ENCODE assay signal across 20 cellular contexts in genomic region chr3:15693340-15693739, GRCh38.
DNase-seq lines count a peak whose midpoint lies in the region; FAIRE-seq and TF ChIP-seq lines count a peak whose summit lies in the region.
"Had no signal": no experiment of that assay in that cellular context is flagged by ENCODE, and none has a peak within 500 bp of the region (broad histone marks: within the 10 kb centered on the region; RNA-seq: fewer than 3 reads in every experiment).

No MANE protein-coding gene starts in this region.

- peaks cover 8% of the 10 kb centered on the region for H3K36me3 Mint-ChIP-seq in astrocyte (ENCODE audit: low read depth, unreplicated experiment)
- H3K36me3 Mint-ChIP-seq in immature natural killer cell: peaks cover 23 to 43% (median 34%) of the 10 kb centered on the region in 3 donors

- H3K4me3 Mint-ChIP-seq in astrocyte (ENCODE audit: unreplicated experiment): no peak overlapping the region
- no peak overlapping the region for H3K4me3 Mint-ChIP-seq in immature natural killer cell
- H3K4me3 Mint-ChIP-seq: memory B cell; naive thymus-derived CD8-positive, alpha-beta T cell had no signal

- in situ Hi-C loops in GM23248 (cut with MboI): no loop called here

- H3K9me2 ChIP-seq in GM23248 (ENCODE audit: insufficient read depth) (no peaks in the 10 kb centered on the region), Karpas-422 (replicated peaks; ENCODE audit: insufficient read depth, low read length) (no peaks in the 10 kb centered on the region)

- H3K9me3 ChIP-seq in GM23248 (ENCODE audit: low read depth) (no peaks in the 10 kb centered on the region), astrocyte (ENCODE audit: insufficient read depth, low read depth, low read length) (no peaks in the 10 kb centered on the region), Karpas-422 (ENCODE audit: low read length) (no peaks in the 10 kb centered on the region)
- H3K9me3 ChIP-seq: esophagus muscularis mucosa, heart left ventricle, stomach had no signal

- H3K27ac ChIP-seq in GM23248 (no peak overlapping the region), astrocyte (ENCODE audit: low read depth, low read length) (no peak overlapping the region), Karpas-422 (ENCODE audit: low read length) (no peak overlapping the region)
- H3K27ac ChIP-seq: esophagus muscularis mucosa, heart left ventricle, stomach had no signal

- no peak overlapping the region for H3K4me2 ChIP-seq in GM23248 (ENCODE audit: unreplicated experiment)
- no peak overlapping the region for H3K4me2 ChIP-seq in astrocyte (ENCODE audit: low read length)
- H3K4me2 ChIP-seq in Karpas-422 (ENCODE audit: low read depth, low read length, poor library complexity, severe bottlenecking): no peak overlapping the region

- no peak overlapping the region for H3K9ac ChIP-seq in GM23248
- H3K9ac ChIP-seq in astrocyte (ENCODE audit: low read length): no peak overlapping the region
- H3K9ac ChIP-seq in Karpas-422 (ENCODE audit: low read length): no peak overlapping the region

- peaks cover 11% of the 10 kb centered on the region; the same call in 1 of the 2 replicates for H3K79me2 ChIP-seq in GM23248 (ENCODE audit: insufficient read depth)
- no peaks in the 10 kb centered on the region for H3K79me2 ChIP-seq in astrocyte (ENCODE audit: insufficient read depth, low read length)
- no peaks in the 10 kb centered on the region for H3K79me2 ChIP-seq in Karpas-422 (ENCODE audit: low read length)

- 0 out of 2 replicates have a peak, but pooled peaks cover 4% of the 10 kb centered on the region for H3F3A ChIP-seq in GM23248 (ENCODE audit: insufficient read depth)

- whole genome bisulfite sequencing in GM23248 (ENCODE audit: low coverage in 1 of 2, low lambda C conversion rate in 2 of 2, missing lambda C conversion rate in 2 of 2), 2 experiments: 89 to 90% methylated on average over 2 of the region's 2 CpGs

- no peaks in the 10 kb centered on the region for H3K4me1 Mint-ChIP-seq in astrocyte (ENCODE audit: low read depth, unreplicated experiment)
- H3K4me1 Mint-ChIP-seq in immature natural killer cell: peaks cover 2 to 11% of the 10 kb centered on the region in 2 donors

- no peaks in the 10 kb centered on the region for H3K9me3 Mint-ChIP-seq in astrocyte (ENCODE audit: unreplicated experiment)
- H3K9me3 Mint-ChIP-seq in immature natural killer cell: no peaks in the 10 kb centered on the region
- H3K9me3 Mint-ChIP-seq: memory B cell; naive thymus-derived CD8-positive, alpha-beta T cell had no signal

- H3K4me3 ChIP-seq in AG09309 (ENCODE audit: control insufficient read depth, low read depth, low read length) (no peak overlapping the region), GM23248 (no peak overlapping the region), astrocyte (ENCODE audit: insufficient read depth, low read depth, low read length) (no peak overlapping the region), Karpas-422 (ENCODE audit: low read length) (no peak overlapping the region)
- H3K4me3 ChIP-seq: esophagus muscularis mucosa, heart left ventricle, stomach had no signal

- H4K20me1 ChIP-seq in GM23248 (ENCODE audit: insufficient read depth) (no peaks in the 10 kb centered on the region), astrocyte (ENCODE audit: insufficient read depth, low read length) (no peaks in the 10 kb centered on the region), Karpas-422 (ENCODE audit: insufficient read depth, low read depth, low read length) (no peaks in the 10 kb centered on the region)

- H3K27me3 ChIP-seq in GM23248 (replicated peaks; ENCODE audit: insufficient read depth): no peaks in the 10 kb centered on the region
- H3K27me3 ChIP-seq in astrocyte (ENCODE audit: insufficient read depth, low read length): no peaks in the 10 kb centered on the region
- no peaks in the 10 kb centered on the region for H3K27me3 ChIP-seq in Karpas-422 (ENCODE audit: low read length)
- H3K27me3 ChIP-seq: esophagus muscularis mucosa, heart left ventricle, stomach had no signal

- no peak for DNase-seq in AG09309 (ENCODE audit: low read depth)
- peak; percentile 47 for DNase-seq in GM23248
- peak; percentile 12 for DNase-seq in astrocyte (ENCODE audit: low read depth)
- peak in 2 of 3 donors; percentile 3 to 8 for DNase-seq in immature natural killer cell
- DNase-seq in stimulated activated CD4-positive, alpha-beta T cell treated with anti-CD3 and anti-CD28 coated beads, Interleukin-12 subunit alpha, Interleukin-12 subunit beta, amount 100 ng/mL, for 4 hours: no peak
- no peak for DNase-seq in epidermal melanocyte (ENCODE audit: insufficient read length, low spot score)
- no peak for DNase-seq in SHP77 (lab: John Stamatoyannopoulos, UW)
- no peak for DNase-seq in Karpas-422
- DNase-seq: activated naive CD4-positive, alpha-beta T cell treated with anti-CD3 and anti-CD28 coated beads, Interleukin-2, amount 50 U/mL, for 16 hours; HCEC 1CT; heart left ventricle; naive thymus-derived CD8-positive, alpha-beta T cell; NCI-H1105; NCI-H2171; NCI-H748 treated with DMSO at 0.1 percent for 48 hours; stomach had no signal

- H3K4me1 ChIP-seq in GM23248 (ENCODE audit: insufficient read depth) (no peaks in the 10 kb centered on the region; the same call in 1 of the 2 replicates), astrocyte (ENCODE audit: insufficient read depth, low read length) (no peaks in the 10 kb centered on the region), Karpas-422 (ENCODE audit: low read length) (no peaks in the 10 kb centered on the region)
- H3K4me1 ChIP-seq: esophagus muscularis mucosa, heart left ventricle had no signal

- no peak overlapping the region for H3K27ac Mint-ChIP-seq in astrocyte (ENCODE audit: unreplicated experiment)
- H3K27ac Mint-ChIP-seq in immature natural killer cell: no peak overlapping the region
- H3K27ac Mint-ChIP-seq: memory B cell had no signal

- H3K27me3 Mint-ChIP-seq in astrocyte (ENCODE audit: low read depth, unreplicated experiment) (no peaks in the 10 kb centered on the region), immature natural killer cell (ENCODE audit: low read depth in 3 of 3) (peaks cover 0 to 3% (median 0%) of the 10 kb centered on the region in 3 donors)
- H3K27me3 Mint-ChIP-seq: memory B cell; naive thymus-derived CD8-positive, alpha-beta T cell had no signal

- H3K36me3 ChIP-seq in GM23248 (ENCODE audit: low read depth): peaks cover 68% of the 10 kb centered on the region
- H3K36me3 ChIP-seq in astrocyte (ENCODE audit: insufficient read depth, low read length): peaks cover 21% of the 10 kb centered on the region
- peaks cover 18% of the 10 kb centered on the region; the same call in 1 of the 2 replicates for H3K36me3 ChIP-seq in Karpas-422 (ENCODE audit: insufficient read depth, low read length)

- no peak for FAIRE-seq in astrocyte (lab: Jason Lieb, UNC)
- FAIRE-seq: islet of Langerhans, RCC 7860 had no signal

- peak; percentile 5 for TF ChIP-seq CTCF in AG09309 (IDR thresholded peaks at IDR 0.05; ENCODE audit: control insufficient read depth, insufficient read depth, low read depth, low read length, missing control alignments)
- peak; percentile 26 for TF ChIP-seq CTCF in astrocyte (IDR thresholded peaks at IDR 0.05; ENCODE audit: insufficient read depth, low read depth, low read length)

- H2AFZ ChIP-seq in GM23248 (no peak overlapping the region), astrocyte (ENCODE audit: low read depth, low read length) (no peak overlapping the region), Karpas-422 (ENCODE audit: low read length) (no peak overlapping the region)

Comparison
In these comparisons a context has a peak if more than half of its experiments do, and no peak if none do; other contexts are left out.
1. DNase-seq: peak in GM23248 (single experiment), astrocyte (single experiment) and immature natural killer cell (2 of 3); none in AG09309 (single experiment), stimulated activated CD4-positive, alpha-beta T cell treated with anti-CD3 and anti-CD28 coated beads, Interleukin-12 subunit alpha, Interleukin-12 subunit beta, amount 100 ng/mL, for 4 hours (single experiment), epidermal melanocyte (single experiment), SHP77 (0 of 2) and Karpas-422 (single experiment).